In genomic region chr17:37017355-37017754, GRCh38 we compare ENCODE assay signal across 16 cellular contexts.
DNase-seq lines count a peak whose midpoint lies in the region; ATAC-seq, FAIRE-seq and TF ChIP-seq lines count a peak whose summit lies in the region.
"Had no signal": no experiment of that assay in that cellular context is flagged by ENCODE, and none has a peak within 500 bp of the region (broad histone marks: within the 10 kb centered on the region; RNA-seq: fewer than 3 reads in every experiment).

No MANE protein-coding gene starts in this region.

- TF ChIP-seq RAD21 in SK-N-SH (IDR thresholded peaks at IDR 0.05; ENCODE audit: low read length) (no peak), K562 (CRISPR knock-in tag; conservative IDR thresholded peaks at IDR 0.05 in 1 of 2, IDR thresholded peaks at IDR 0.05 in 1 of 2) (no peak)

- intact Hi-C loops in K562 (cut with micrococcal nuclease) = no loop called here

- no peak overlapping the region for H2AFZ ChIP-seq in SK-N-SH (ENCODE audit: low read depth)
- no peak overlapping the region for H2AFZ ChIP-seq in K562 (ENCODE audit: low read depth, low read length)

- H3K27me3 ChIP-seq in SK-N-SH (ENCODE audit: insufficient read depth) = no peaks in the 10 kb centered on the region
- no peaks in the 10 kb centered on the region for H3K27me3 ChIP-seq in K562 (ENCODE audit: control insufficient read depth in 2 of 2, insufficient read depth in 2 of 2, low read length in 2 of 2)
- H3K27me3 ChIP-seq: BLaER1 had no signal

- H3K4me3 ChIP-seq in SK-N-SH (ENCODE audit: low read depth in 2 of 2, low read length in 1 of 2) = no peak overlapping the region
- no peak overlapping the region for H3K4me3 ChIP-seq in K562
- H3K4me3 ChIP-seq: BLaER1 had no signal

- H3K9me1 ChIP-seq in K562 (ENCODE audit: control insufficient read depth, insufficient read depth, low read length) = no peaks in the 10 kb centered on the region

- TF ChIP-seq EP300 in SK-N-SH (IDR thresholded peaks at IDR 0.05; ENCODE audit: borderline replicate concordance in 1 of 2, low read depth in 1 of 2, low read length in 1 of 2) (peak in 1 of 2 experiments; percentile 64; a peak in 1 of 4 replicates), K562 (IDR thresholded peaks at IDR 0.05; ENCODE audit: low read length) (no peak)

- H3K9me3 ChIP-seq in SK-N-SH (no peaks in the 10 kb centered on the region), K562 (replicated peaks; ENCODE audit: control insufficient read depth, insufficient read depth, low read depth, low read length) (no peaks in the 10 kb centered on the region)
- H3K9me3 ChIP-seq: BLaER1 had no signal

- WGBS in SK-N-SH (ENCODE audit: low lambda C conversion rate) = 86% methylated on average over 1 of the region's 1 CpG
- WGBS in K562 (ENCODE audit: insufficient coverage, low coverage, missing lambda C conversion rate) = 36% methylated on average over 1 of the region's 1 CpG

- no peak for TF ChIP-seq POLR2A in K562 (conservative IDR thresholded peaks at IDR 0.05)

- no peak overlapping the region for H3K4me2 ChIP-seq in SK-N-SH
- no peak overlapping the region for H3K4me2 ChIP-seq in K562 (ENCODE audit: insufficient read depth, low read length)
- H3K4me2 ChIP-seq: BLaER1 had no signal

- H4K20me1 ChIP-seq in SK-N-SH (ENCODE audit: insufficient read depth) = no peaks in the 10 kb centered on the region
- no peaks in the 10 kb centered on the region for H4K20me1 ChIP-seq in K562 (replicated peaks; ENCODE audit: control insufficient read depth, insufficient read depth, low read length)

- H3K36me3 ChIP-seq in SK-N-SH (replicated peaks in 1 of 2; ENCODE audit: control insufficient read depth in 1 of 2, insufficient read depth in 2 of 2, low read length in 1 of 2) = peaks cover 9 to 13% of the 10 kb centered on the region in 2 experiments
- peaks cover 34% of the 10 kb centered on the region for H3K36me3 ChIP-seq in K562 (ENCODE audit: control insufficient read depth, insufficient read depth, low read length)

- POLR2A ChIA-PET in SK-N-SH (lab: Yijun Ruan, JAX) = interaction anchor here (1.4 kb wide), 1 partner anchor 24 kb away, joined by 4 read pairs; no protein-coding TSS in a partner anchor
- POLR2A ChIA-PET in K562 (lab: Yijun Ruan, JAX) = interaction anchor here (0.6 to 1.3 kb wide), 4 partner anchors 12 to 54 kb away, joined by 3 to 6 read pairs (median 4); no protein-coding TSS in a partner anchor

- ATAC-seq in SK-N-SH treated with all-trans-retinoic acid at 6 μM for 48 hours = no peak
- ATAC-seq in K562 = no peak
- ATAC-seq in HG02938 (IDR thresholded peaks at IDR 0.05; ENCODE audit: unreplicated experiment) = no peak

- TF ChIP-seq CTCF in SK-N-SH (IDR thresholded peaks at IDR 0.05) (no peak), K562 (IDR thresholded peaks at IDR 0.05 in 2 of 3, conservative IDR thresholded peaks at IDR 0.05 in 1 of 3; ENCODE audit: insufficient read depth in 2 of 3, low read depth in 1 of 3, low read length in 3 of 3) (no peak)

- peaks cover 3% of the 10 kb centered on the region; the same call in 1 of the 2 replicates for H3K79me2 ChIP-seq in SK-N-SH (ENCODE audit: insufficient read depth)
- peaks cover 6% of the 10 kb centered on the region; the same call in 2 of the 3 replicates for H3K79me2 ChIP-seq in K562 (ENCODE audit: control insufficient read depth, insufficient read depth, low read length)

- H3K27ac ChIP-seq in SK-N-SH (ENCODE audit: low read depth in 2 of 2, low read length in 1 of 2) = no peak overlapping the region
- no peak overlapping the region for H3K27ac ChIP-seq in K562 (ENCODE audit: extremely low read depth, low read depth, low read length)
- H3K27ac ChIP-seq: BLaER1, HL-60 had no signal

- CTCF ChIA-PET in SK-N-SH (lab: Yijun Ruan, JAX) = interaction anchor here (2.0 to 2.3 kb wide), 2 partner anchors 11 to 30 kb away, joined by 4 to 10 read pairs; no protein-coding TSS in a partner anchor
- CTCF ChIA-PET in K562 (lab: Yijun Ruan, JAX; ENCODE audit: low intra/inter-chr PET ratio) = no interaction called here

- no peaks in the 10 kb centered on the region for H3K9me2 ChIP-seq in SK-N-SH

- in situ Hi-C loops in K562 (cut with MboI) = no loop called here

- H3F3A ChIP-seq in SK-N-SH (replicated peaks; ENCODE audit: insufficient read depth) = no peaks in the 10 kb centered on the region

- peak; percentile 38 for DNase-seq in SK-N-SH
- peak; percentile 25 for DNase-seq in NCI-H69 (lab: John Stamatoyannopoulos, UW)
- no peak for DNase-seq in K562 (ENCODE audit: extremely low read depth in 1 of 4, low spot score in 3 of 4)
- no peak for DNase-seq in NCI-H1105 treated with DMSO at 0.1 percent for 48 hours (lab: John Stamatoyannopoulos, UW)
- no peak for DNase-seq in T-helper 1 cell
- DNase-seq: 8988T; CD4-positive, alpha-beta memory T cell; DMS153; DMS79 treated with DMSO at 0.1 percent for 48 hours; GF-D8; GOT3; H7 had no signal

- H3K4me1 ChIP-seq in SK-N-SH (ENCODE audit: control insufficient read depth in 1 of 2, insufficient read depth in 2 of 2, low read depth in 1 of 2, low read length in 1 of 2) (peaks cover 0 to 7% of the 10 kb centered on the region in 2 experiments; a peak in 2 of 4 replicates), K562 (replicated peaks in 1 of 2; ENCODE audit: control insufficient read depth in 2 of 2, insufficient read depth in 2 of 2, low read length in 2 of 2) (peaks cover 5% of the 10 kb centered on the region in 2 experiments; a peak in 2 of 5 replicates)
- H3K4me1 ChIP-seq: BLaER1 had no signal

- H3K9ac ChIP-seq in SK-N-SH (no peak overlapping the region), K562 (ENCODE audit: insufficient read depth in 1 of 2, low read depth in 2 of 2, low read length in 2 of 2) (no peak overlapping the region)
- H3K9ac ChIP-seq: BLaER1 had no signal

- FAIRE-seq in K562 (lab: Jason Lieb, UNC) = no peak

- BruUV-seq in K562 (replicated peaks; lab: Mats Ljungman, UMichigan) = no TSS peak

TF ChIP-seq in SK-N-SH, 30 proteins besides CTCF, POLR2A, EP300 and RAD21 (continues in another document):
- TF ChIP-seq MXI1 (IDR thresholded peaks at IDR 0.05; ENCODE audit: low read depth, low read length) = no peak
- no peak for TF ChIP-seq NFIC (IDR thresholded peaks at IDR 0.05; ENCODE audit: borderline replicate concordance)
- TF ChIP-seq GABPA (IDR thresholded peaks at IDR 0.05; ENCODE audit: low read depth) = no peak
- TF ChIP-seq USF2 (IDR thresholded peaks at IDR 0.05; ENCODE audit: borderline replicate concordance, low read depth, low read length) = no peak
- no peak for TF ChIP-seq POLR2AphosphoS5 (IDR thresholded peaks at IDR 0.05; ENCODE audit: low read depth, low read length)
- TF ChIP-seq TCF12 (IDR thresholded peaks at IDR 0.05) = no peak
- TF ChIP-seq CHD2 (IDR thresholded peaks at IDR 0.05; ENCODE audit: low read length, partially characterized antibody) = no peak
- TF ChIP-seq FOXM1 (IDR thresholded peaks at IDR 0.05; ENCODE audit: low read depth) = no peak
- TF ChIP-seq RCOR1 (IDR thresholded peaks at IDR 0.05; ENCODE audit: low read length) = peak; percentile 62; the same call in 1 of the 2 replicates

TF ChIP-seq in SK-N-SH treated with all-trans-retinoic acid at 6 μM for 48 hours, 23 proteins besides CTCF, POLR2A, EP300 and RAD21:
- TF ChIP-seq ZC3H10 (CRISPR knock-in tag; IDR thresholded peaks at IDR 0.05) = no peak
- no peak for TF ChIP-seq ZNF565 (CRISPR knock-in tag; conservative IDR thresholded peaks at IDR 0.05; ENCODE audit: low read depth)
- TF ChIP-seq ZFP30 (CRISPR knock-in tag; IDR thresholded peaks at IDR 0.05) = no peak

TF ChIP-seq in K562, 482 proteins besides CTCF, POLR2A, EP300 and RAD21 (continues in another document):
- TF ChIP-seq ZNF740 (CRISPR knock-in tag; IDR thresholded peaks at IDR 0.05) (no peak), ZNF740 (tag; IDR thresholded peaks at IDR 0.05) (no peak), BHLHE40 (IDR thresholded peaks at IDR 0.05; ENCODE audit: low read length) (no peak), ZNF707 (CRISPR knock-in tag; conservative IDR thresholded peaks at IDR 0.05) (no peak), RBM15 (IDR thresholded peaks at IDR 0.05; ENCODE audit: insufficient read depth, low read length) (no peak), MEIS2 (IDR thresholded peaks at IDR 0.05; ENCODE audit: partially characterized antibody) (peak; percentile 20), PBX2 (CRISPR knock-in tag; IDR thresholded peaks at IDR 0.05; ENCODE audit: low read depth) (no peak), PBX2 (tag; conservative IDR thresholded peaks at IDR 0.05; ENCODE audit: low read depth) (peak; percentile 46)

Comparison
In these comparisons a context has a peak if more than half of its experiments do, and no peak if none do; other contexts are left out.
1. DNase-seq: peak in SK-N-SH (single experiment) and NCI-H69 (single experiment); none in K562 (0 of 4), NCI-H1105 treated with DMSO at 0.1 percent for 48 hours (single experiment) and T-helper 1 cell (0 of 5).
2. Of the 27 proteins assayed by ChIP-seq in both K562 and SK-N-SH: peak only in K562: none; only in SK-N-SH: GATA2 and RCOR1; in both: none; in neither: 24; mixed calls (peak in some experiments, not most) for 1.